ENCODE assay signal across 14 cellular contexts in genomic region chr17:694239-694638, GRCh38. TPM values are rescaled to one million over a fixed set of nuclear protein-coding genes. Genes with fewer than 3 reads are reported as not detected.
A peak's percentile ranks its signal among the peaks of the same experiment; 100 is the strongest.
DNase-seq lines count a peak whose midpoint lies in the region; TF ChIP-seq lines count a peak whose summit lies in the region.
"Had no signal": no experiment of that assay in that cellular context is flagged by ENCODE, and none has a peak within 500 bp of the region (broad histone marks: within the 10 kb centered on the region; RNA-seq: fewer than 3 reads in every experiment).

No MANE protein-coding gene starts in this region.

- H3K9me3 ChIP-seq in AG04450 (ENCODE audit: control insufficient read depth, insufficient read depth, low read length), result no peaks in the 10 kb centered on the region; the same call in 1 of the 2 replicates
- H3K9me3 ChIP-seq: Peyer's patch had no signal

- peak overlapping the region; percentile 46 for H3K4me3 Mint-ChIP-seq in chondrocyte (ENCODE audit: unreplicated experiment)
- H3K4me3 Mint-ChIP-seq: activated naive CD8-positive, alpha-beta T cell treated with anti-CD3 and anti-CD28 coated beads for 36 hours; CD4-positive, CD25-positive, alpha-beta regulatory T cell; naive B cell had no signal

- H3K4me1 Mint-ChIP-seq in chondrocyte (ENCODE audit: low read depth), result peaks cover 56% of the 10 kb centered on the region
- H3K4me1 Mint-ChIP-seq: activated naive CD8-positive, alpha-beta T cell treated with anti-CD3 and anti-CD28 coated beads for 36 hours; naive B cell had no signal

- H3K27me3 Mint-ChIP-seq in chondrocyte (ENCODE audit: low read depth), result no peaks in the 10 kb centered on the region
- H3K27me3 Mint-ChIP-seq: activated naive CD8-positive, alpha-beta T cell treated with anti-CD3 and anti-CD28 coated beads for 36 hours; CD4-positive, CD25-positive, alpha-beta regulatory T cell; naive B cell had no signal

- H3K9me3 Mint-ChIP-seq in chondrocyte (ENCODE audit: low read depth), result no peaks in the 10 kb centered on the region
- H3K9me3 Mint-ChIP-seq: activated naive CD8-positive, alpha-beta T cell treated with anti-CD3 and anti-CD28 coated beads for 36 hours; CD4-positive, CD25-positive, alpha-beta regulatory T cell; naive B cell had no signal

- peaks cover 24% of the 10 kb centered on the region for H3K36me3 Mint-ChIP-seq in chondrocyte (ENCODE audit: low read depth)

- TF ChIP-seq CTCF in AG04450 (IDR thresholded peaks at IDR 0.05; ENCODE audit: low read depth, low read length) (no peak), chondrocyte (IDR thresholded peaks at IDR 0.05) (no peak)

- no peaks in the 10 kb centered on the region for H3K27me3 ChIP-seq in AG04450 (ENCODE audit: control insufficient read depth, insufficient read depth, low read length)
- H3K27me3 ChIP-seq: Peyer's patch had no signal

- peak; percentile 97 for DNase-seq in AG04450 (ENCODE audit: low read depth, low spot score)
- DNase-seq in LoVo (ENCODE audit: low spot score), result peak; percentile 16
- DNase-seq in chondrocyte (ENCODE audit: low spot score), result no peak
- peak; percentile 7 to 89 for DNase-seq in lung microvascular endothelial cell (ENCODE audit: low read depth in 2 of 2)
- no peak for DNase-seq in hippocampal formation (lab: John Stamatoyannopoulos, UW)
- no peak for DNase-seq in NCI-H510A treated with DMSO at 0.1 percent for 48 hours (lab: John Stamatoyannopoulos, UW)
- DNase-seq in GM19238 (ENCODE audit: insufficient read length, low spot score), result no peak
- DNase-seq in activated naive CD4-positive, alpha-beta T cell treated with Interleukin-2 at 50 U/mL for 16 hours, result no peak
- DNase-seq: activated CD4-positive, alpha-beta T cell treated with anti-CD3 and anti-CD28 coated beads for 48 hours; activated naive CD8-positive, alpha-beta T cell treated with anti-CD3 and anti-CD28 coated beads for 36 hours; CD4-positive, CD25-positive, alpha-beta regulatory T cell; naive B cell; NCI-H1436; Peyer's patch had no signal

- H3K27ac Mint-ChIP-seq in chondrocyte (ENCODE audit: unreplicated experiment), result peak overlapping the region; percentile 96
- H3K27ac Mint-ChIP-seq: activated naive CD8-positive, alpha-beta T cell treated with anti-CD3 and anti-CD28 coated beads for 36 hours; CD4-positive, CD25-positive, alpha-beta regulatory T cell; naive B cell had no signal

- CTCF ChIA-PET in AG04450 (lab: Charles Lee), result interaction anchor here (1.6 to 16.5 kb wide), 2 partner anchors 283 to 287 kb away, joined by 4 to 468 read pairs; a partner anchor contains a TSS

- POLR2A ChIA-PET in AG04450 (lab: Yijun Ruan, JAX), result no interaction called here

- peak overlapping the region; percentile 91 for H3K27ac ChIP-seq in AG04450 (ENCODE audit: low read depth, low read length)
- H3K27ac ChIP-seq: Peyer's patch had no signal

- no peak overlapping the region for H3K4me3 ChIP-seq in AG04450 (ENCODE audit: low read depth, low read length)
- H3K4me3 ChIP-seq: Peyer's patch had no signal

RNA-seq across cellular contexts. Expression of gene VPS53, which starts 20.4 kb away (rescaled TPM):
- polyA plus RNA-seq in AG04450 (2011; rRNA removed), result 29.2 and 32.7 TPM in 2 replicates
- polyA minus RNA-seq in AG04450 (2011; rRNA and poly(A)+ RNA removed), result 140 and 198 TPM in 2 replicates
- total RNA-seq in chondrocyte (63.7 to 82.3 TPM (median 74.8 TPM) in 3 replicates), lung microvascular endothelial cell (6.3 and 9.1 TPM in 2 replicates)

RNA-seq across cellular contexts. Expression of gene TLCD3A, which starts 38.2 kb away (rescaled TPM):
- 23.9 and 27.1 TPM in 2 replicates for polyA plus RNA-seq in AG04450 (2011; rRNA removed)
- polyA minus RNA-seq in AG04450 (2011; rRNA and poly(A)+ RNA removed), result 26.8 and 33.9 TPM in 2 replicates
- total RNA-seq in chondrocyte, result 26.8 to 28.2 TPM (median 27.2 TPM) in 3 replicates
- total RNA-seq in lung microvascular endothelial cell, result 12.2 and 14.5 TPM in 2 replicates

RNA-seq across cellular contexts. Expression of gene GEMIN4, which starts 57.8 kb away (rescaled TPM):
- 9.3 and 13.6 TPM in 2 replicates for polyA plus RNA-seq in AG04450 (2011; rRNA removed)
- polyA minus RNA-seq in AG04450 (2011; rRNA and poly(A)+ RNA removed), result 14.6 and 18.3 TPM in 2 replicates
- total RNA-seq in chondrocyte (11.8 to 15.9 TPM (median 12.6 TPM) in 3 replicates), lung microvascular endothelial cell (7.0 and 8.7 TPM in 2 replicates)

Comparison
In these comparisons a context has a peak if more than half of its experiments do, and no peak if none do; other contexts are left out.
1. DNase-seq: peak in AG04450 (single experiment), LoVo (single experiment) and lung microvascular endothelial cell (2 of 2); none in chondrocyte (single experiment), hippocampal formation (0 of 2), NCI-H510A treated with DMSO at 0.1 percent for 48 hours (single experiment), GM19238 (single experiment) and activated naive CD4-positive, alpha-beta T cell treated with Interleukin-2 at 50 U/mL for 16 hours (single experiment).